In genomic region chr10:114271014-114271778, GRCh38 we compare ENCODE assay signal across 16 cellular contexts. TPM values are rescaled to one million over a fixed set of nuclear protein-coding genes. Genes with fewer than 3 reads are reported as not detected.
DNase-seq lines count a peak whose midpoint lies in the region; ATAC-seq and TF ChIP-seq lines count a peak whose summit lies in the region.
"Had no signal": no experiment of that assay in that cellular context is flagged by ENCODE, and none has a peak within 500 bp of the region (broad histone marks: within the 10 kb centered on the region; RNA-seq: fewer than 3 reads in every experiment).

No MANE protein-coding gene starts in this region.

- peaks cover 12% of the 10 kb centered on the region for H3F3A ChIP-seq in SK-N-SH (replicated peaks; ENCODE audit: insufficient read depth)

- POLR2A ChIA-PET in SK-N-SH (lab: Yijun Ruan, JAX) = no interaction called here

- H3K36me3 Mint-ChIP-seq in type B pancreatic cell = no peaks in the 10 kb centered on the region
- H3K36me3 Mint-ChIP-seq: activated naive CD4-positive, alpha-beta T cell treated with anti-CD3 and anti-CD28 coated beads, Interleukin-2, amount 50 U/mL, for 24 hours had no signal

- 89% methylated on average over 4 of the region's 4 CpGs for WGBS in SK-N-SH (ENCODE audit: low lambda C conversion rate)
- 76 to 84% methylated on average over 4 of the region's 4 CpGs for WGBS in lung, 2 donors

- H3K27ac Mint-ChIP-seq in type B pancreatic cell = peak overlapping the region; percentile 24
- H3K27ac Mint-ChIP-seq: activated CD4-positive, alpha-beta memory T cell treated with anti-CD3 and anti-CD28 coated beads, Interleukin-2, amount 10 ng/mL, durations not matched to agents 7 days and 5 days; activated naive CD4-positive, alpha-beta T cell treated with anti-CD3 and anti-CD28 coated beads, Interleukin-2, amount 50 U/mL, for 24 hours; dendritic cell treated with granulocyte-macrophage colony-stimulating factor and Interleukin-4, amounts not matched to agents 40 ng/mL and 50 ng/mL, for 4 days; T-helper 17 cell had no signal

- H3K4me2 ChIP-seq in SK-N-SH = peak overlapping the region; percentile 50; the same call in 1 of the 2 replicates

- no peaks in the 10 kb centered on the region for H3K9me3 ChIP-seq in SK-N-SH
- H3K9me3 ChIP-seq in lung (ENCODE audit: control insufficient read depth in 2 of 2, insufficient read depth in 1 of 2, low read length in 1 of 2) = no peaks in the 10 kb centered on the region
- H3K9me3 ChIP-seq: pancreas had no signal

- H3K4me1 Mint-ChIP-seq in type B pancreatic cell (ENCODE audit: unreplicated experiment) = peaks cover 14% of the 10 kb centered on the region
- H3K4me1 Mint-ChIP-seq: activated CD4-positive, alpha-beta memory T cell treated with anti-CD3 and anti-CD28 coated beads, Interleukin-2, amount 10 ng/mL, durations not matched to agents 7 days and 5 days; activated naive CD4-positive, alpha-beta T cell treated with anti-CD3 and anti-CD28 coated beads, Interleukin-2, amount 50 U/mL, for 24 hours; T-helper 17 cell had no signal

- TF ChIP-seq RAD21 in SK-N-SH (IDR thresholded peaks at IDR 0.05; ENCODE audit: low read length) = no peak

- H2AFZ ChIP-seq in SK-N-SH (ENCODE audit: low read depth) = no peak overlapping the region

- no peak overlapping the region for H3K4me3 ChIP-seq in SK-N-SH (ENCODE audit: low read depth in 2 of 2, low read length in 1 of 2)
- no peak overlapping the region for H3K4me3 ChIP-seq in lung
- H3K4me3 ChIP-seq: pancreas had no signal

- H3K9me2 ChIP-seq in SK-N-SH = no peaks in the 10 kb centered on the region

- H3K79me2 ChIP-seq in SK-N-SH (ENCODE audit: insufficient read depth) = no peaks in the 10 kb centered on the region

- DNase-seq in SK-N-SH (no peak), astrocyte of the hippocampus (ENCODE audit: low read depth, low spot score) (peak; percentile 92), lung (ENCODE audit: low spot score) (peak; percentile 50), type B pancreatic cell (ENCODE audit: extremely low spot score, unreplicated experiment) (no peak), NCI-H524 (lab: John Stamatoyannopoulos, UW) (no peak)
- no peak for DNase-seq in effector CD8-positive, alpha-beta T cell (lab: John Stamatoyannopoulos, UW)
- DNase-seq: activated CD4-positive, alpha-beta memory T cell treated with anti-CD3 and anti-CD28 coated beads, Interleukin-2, amount 10 ng/mL, durations not matched to agents 7 days and 5 days; DND-41; NCI-H146; T-helper 17 cell had no signal

- H3K27me3 ChIP-seq in SK-N-SH (ENCODE audit: insufficient read depth) = no peaks in the 10 kb centered on the region
- H3K27me3 ChIP-seq in lung (ENCODE audit: control insufficient read depth, insufficient read depth) = no peaks in the 10 kb centered on the region
- H3K27me3 ChIP-seq: pancreas had no signal

- TF ChIP-seq EP300 in SK-N-SH (IDR thresholded peaks at IDR 0.05; ENCODE audit: borderline replicate concordance in 1 of 2, low read depth in 1 of 2, low read length in 1 of 2) = no peak

- H3K4me1 ChIP-seq in SK-N-SH (ENCODE audit: control insufficient read depth in 1 of 2, insufficient read depth in 2 of 2, low read depth in 1 of 2, low read length in 1 of 2) (peaks cover 5 to 6% of the 10 kb centered on the region in 2 experiments; a peak in 1 of 4 replicates), lung (ENCODE audit: control insufficient read depth in 2 of 2, insufficient read depth in 2 of 2, low read length in 2 of 2) (no peaks in the 10 kb centered on the region)

- ATAC-seq in SK-N-SH treated with all-trans-retinoic acid at 6 μM for 48 hours (no peak; the same call in 2 of the 3 replicates), lung (ENCODE audit: insufficient read depth, low FRiP score) (no peak), HG03135 (IDR thresholded peaks at IDR 0.05; ENCODE audit: unreplicated experiment) (no peak)
- ATAC-seq: T-helper 17 cell had no signal

- H4K20me1 ChIP-seq in SK-N-SH (ENCODE audit: insufficient read depth) = no peaks in the 10 kb centered on the region

- TF ChIP-seq CTCF in SK-N-SH (IDR thresholded peaks at IDR 0.05) (no peak), lung (IDR thresholded peaks at IDR 0.05; ENCODE audit: control extremely low read depth, extremely low read depth) (no peak), type B pancreatic cell (conservative IDR thresholded peaks at IDR 0.05) (no peak)

- CTCF ChIA-PET in SK-N-SH (lab: Yijun Ruan, JAX) = interaction anchor here (0.6 to 1.5 kb wide), 4 partner anchors 29 to 551 kb away, joined by 3 to 8 read pairs (median 5); partner anchors contain the start of gene FHIP2A

- H3K27ac ChIP-seq in SK-N-SH (ENCODE audit: low read depth in 2 of 2, low read length in 1 of 2) (peak overlapping the region in 1 of 2 experiments; percentile 64; a peak in 2 of 4 replicates), lung (ENCODE audit: low read depth in 1 of 2, low read length in 1 of 2) (peak overlapping the region in 1 of 2 donors; percentile 55)
- H3K27ac ChIP-seq: pancreas had no signal

- H3K9ac ChIP-seq in SK-N-SH = no peak overlapping the region

- H3K36me3 ChIP-seq in SK-N-SH (replicated peaks in 1 of 2; ENCODE audit: control insufficient read depth in 1 of 2, insufficient read depth in 2 of 2, low read length in 1 of 2) = no peaks in the 10 kb centered on the region
- H3K36me3 ChIP-seq in lung (ENCODE audit: control insufficient read depth in 2 of 2, insufficient read depth in 2 of 2, low read length in 2 of 2) = peaks cover 0 to 2% of the 10 kb centered on the region in 2 donors
- H3K36me3 ChIP-seq: pancreas had no signal

- no peaks in the 10 kb centered on the region for H3K9me3 Mint-ChIP-seq in type B pancreatic cell
- H3K9me3 Mint-ChIP-seq: activated CD4-positive, alpha-beta memory T cell treated with anti-CD3 and anti-CD28 coated beads, Interleukin-2, amount 10 ng/mL, durations not matched to agents 7 days and 5 days; activated naive CD4-positive, alpha-beta T cell treated with anti-CD3 and anti-CD28 coated beads, Interleukin-2, amount 50 U/mL, for 24 hours; dendritic cell treated with granulocyte-macrophage colony-stimulating factor and Interleukin-4, amounts not matched to agents 40 ng/mL and 50 ng/mL, for 4 days had no signal

- H3K4me3 Mint-ChIP-seq in type B pancreatic cell = no peak overlapping the region
- H3K4me3 Mint-ChIP-seq: activated CD4-positive, alpha-beta memory T cell treated with anti-CD3 and anti-CD28 coated beads, Interleukin-2, amount 10 ng/mL, durations not matched to agents 7 days and 5 days; activated naive CD4-positive, alpha-beta T cell treated with anti-CD3 and anti-CD28 coated beads, Interleukin-2, amount 50 U/mL, for 24 hours; dendritic cell treated with granulocyte-macrophage colony-stimulating factor and Interleukin-4, amounts not matched to agents 40 ng/mL and 50 ng/mL, for 4 days; T-helper 17 cell had no signal

- no peaks in the 10 kb centered on the region for H3K27me3 Mint-ChIP-seq in type B pancreatic cell

TF ChIP-seq in SK-N-SH, 30 proteins besides CTCF, POLR2A, EP300 and RAD21:
- TF ChIP-seq NRF1 (IDR thresholded peaks at IDR 0.05; ENCODE audit: low read depth, low read length) (no peak), TCF12 (IDR thresholded peaks at IDR 0.05) (no peak), FOXM1 (IDR thresholded peaks at IDR 0.05; ENCODE audit: low read depth) (no peak)

TF ChIP-seq in SK-N-SH treated with all-trans-retinoic acid at 6 μM for 48 hours, 23 proteins besides CTCF, POLR2A, EP300 and RAD21:
- no peak for TF ChIP-seq ZFP3 (CRISPR knock-in tag; IDR thresholded peaks at IDR 0.05)
- no peak for TF ChIP-seq ZFP30 (CRISPR knock-in tag; IDR thresholded peaks at IDR 0.05)
- TF ChIP-seq RARB (CRISPR knock-in tag; IDR thresholded peaks at IDR 0.05) = no peak
- TF ChIP-seq ISL1 (CRISPR knock-in tag; IDR thresholded peaks at IDR 0.05) = no peak; the same call in 1 of the 2 replicates

RNA-seq across cellular contexts. Expression of gene VWA2, which starts 32.1 kb away (rescaled TPM):
- polyA plus RNA-seq in SK-N-SH (2012; rRNA removed) (not detected in 2 replicates), lung (1 to 10 TPM; 1.6 to 3.0 TPM)
- not detected in 2 replicates for polyA plus RNA-seq in SK-N-SH (2012; cell fraction: cytosol; rRNA removed)
- polyA plus RNA-seq in SK-N-SH (2012; cell fraction: nucleus; rRNA removed) = not detected in 2 replicates
- total RNA-seq in lung (10 to 100 TPM; 13.7 to 18.3 TPM), type B pancreatic cell (ENCODE audit: low replicate concordance) (2.9 and 6.0 TPM in 2 replicates)
- total RNA-seq: activated CD4-positive, alpha-beta memory T cell treated with anti-CD3 and anti-CD28 coated beads, Interleukin-2, amount 10 ng/mL, durations not matched to agents 7 days and 5 days; T-helper 17 cell had no signal
- polyA plus RNA-seq: liver had no signal

Comparison
In these comparisons a context has a peak if more than half of its experiments do, and no peak if none do; other contexts are left out.
1. DNase-seq: peak in astrocyte of the hippocampus (single experiment) and lung (single experiment); none in SK-N-SH (single experiment), type B pancreatic cell (single experiment), NCI-H524 (0 of 2) and effector CD8-positive, alpha-beta T cell (single experiment).